15 cellular contexts compared by ENCODE assay signal in genomic region chr14:64409509-64409908, GRCh38. TPM values are rescaled to one million over a fixed set of nuclear protein-coding genes. Genes with fewer than 3 reads are reported as not detected.
DNase-seq lines count a peak whose midpoint lies in the region; ATAC-seq, FAIRE-seq and TF ChIP-seq lines count a peak whose summit lies in the region.
"Had no signal": no experiment of that assay in that cellular context is flagged by ENCODE, and none has a peak within 500 bp of the region (broad histone marks: within the 10 kb centered on the region; RNA-seq: fewer than 3 reads in every experiment).

No MANE protein-coding gene starts in this region.

- peak overlapping the region; percentile 8; the same call in 1 of the 2 replicates for H3K9ac ChIP-seq in GM12878 (ENCODE audit: control insufficient read depth, insufficient read depth, low read length)

- RAD21 ChIA-PET in GM12878 (lab: Charles Lee; ENCODE audit: unreplicated experiment): interaction anchor here (0.9 to 1.5 kb wide), 2 partner anchors 66 to 70 kb away, joined by 3 read pairs; no protein-coding TSS in a partner anchor

- H3K27me3 ChIP-seq in GM12878 (replicated peaks in 1 of 2; ENCODE audit: control insufficient read depth in 2 of 2, insufficient read depth in 2 of 2, low read length in 1 of 2): no peaks in the 10 kb centered on the region
- H3K27me3 ChIP-seq in testis: no peaks in the 10 kb centered on the region
- H3K27me3 ChIP-seq in suprapubic skin: no peaks in the 10 kb centered on the region
- H3K27me3 ChIP-seq: pancreas, upper lobe of left lung had no signal

- H2AFZ ChIP-seq in GM12878 (ENCODE audit: control insufficient read depth, low read depth, low read length): no peak overlapping the region

- peaks cover 39% of the 10 kb centered on the region for H3K4me1 Mint-ChIP-seq in stimulated activated naive CD8-positive, alpha-beta T cell treated with anti-CD3 and anti-CD28 coated beads, Interleukin-15, amount 100 ng/mL, for 72 hours

- no peaks in the 10 kb centered on the region for H3K27me3 Mint-ChIP-seq in stimulated activated naive CD8-positive, alpha-beta T cell treated with anti-CD3 and anti-CD28 coated beads, Interleukin-15, amount 100 ng/mL, for 72 hours

- H3K9me3 ChIP-seq in GM12878 (replicated peaks; ENCODE audit: control insufficient read depth, insufficient read depth, low read length): no peaks in the 10 kb centered on the region
- no peaks in the 10 kb centered on the region for H3K9me3 ChIP-seq in testis
- H3K9me3 ChIP-seq in suprapubic skin: no peaks in the 10 kb centered on the region
- H3K9me3 ChIP-seq: pancreas, upper lobe of left lung had no signal

- H3K79me2 ChIP-seq in GM12878 (ENCODE audit: control insufficient read depth, insufficient read depth, low read length): peaks cover 27% of the 10 kb centered on the region

- H3K4me1 ChIP-seq in GM12878 (ENCODE audit: control insufficient read depth, insufficient read depth, low read length): peaks cover 9% of the 10 kb centered on the region
- H3K4me1 ChIP-seq in testis: no peaks in the 10 kb centered on the region
- H3K4me1 ChIP-seq in suprapubic skin: no peaks in the 10 kb centered on the region
- H3K4me1 ChIP-seq: upper lobe of left lung had no signal

- 23% methylated on average over 5 of the region's 5 CpGs for WGBS in GM12878 (ENCODE audit: insufficient coverage, insufficient replicate concordance, low lambda C conversion rate, missing lambda C conversion rate)
- WGBS in testis, 2 donors: 80 to 93% methylated on average over 5 of the region's 5 CpGs
- 92% methylated on average over 5 of the region's 5 CpGs for WGBS in suprapubic skin

- SMC1A ChIA-PET in GM12878 (lab: Charles Lee; ENCODE audit: uncharacterized antibody, unreplicated experiment): interaction anchor here (0.7 kb wide), 1 partner anchor 60 kb away, joined by 3 read pairs; no protein-coding TSS in a partner anchor

- no peak for DNase-seq in stimulated activated naive CD8-positive, alpha-beta T cell treated with anti-CD3 and anti-CD28 coated beads, Interleukin-15, amount 100 ng/mL, for 72 hours
- no peak for DNase-seq in stimulated activated naive CD8-positive, alpha-beta T cell treated with anti-CD3 and anti-CD28 coated beads, Interleukin-15, Interleukin-2, amounts not matched to agents 100 U/mL and 50 U/mL, for 24 hours
- DNase-seq in GM12878 (ENCODE audit: low read depth, low spot score) (no peak), mucosa of gallbladder (ENCODE audit: low spot score) (no peak), testis (no peak), SKM-1 (lab: John Stamatoyannopoulos, UW; ENCODE audit: unreplicated experiment) (no peak), suprapubic skin (ENCODE audit: low spot score in 2 of 2) (no peak)
- DNase-seq: KBM-7, midbrain, NCI-H146, NCI-H510A, pancreas, upper lobe of left lung had no signal

- in situ Hi-C loops in GM12878 (cut with MboI): no loop called here

- peak overlapping the region; percentile 55 for H3K27ac ChIP-seq in GM12878 (ENCODE audit: control insufficient read depth, insufficient read depth)
- H3K27ac ChIP-seq in testis: no peak overlapping the region
- H3K27ac ChIP-seq in suprapubic skin: no peak overlapping the region
- H3K27ac ChIP-seq: pancreas, upper lobe of left lung had no signal

- peak; percentile 57 for FAIRE-seq in GM12878 (lab: Jason Lieb, UNC)
- FAIRE-seq: pancreas had no signal

- peak overlapping the region; percentile 61 for H3K4me2 ChIP-seq in GM12878 (ENCODE audit: control insufficient read depth, insufficient read depth)

- BruUV-seq in GM12878 (replicated peaks; lab: Mats Ljungman, UMichigan): no TSS peak

- no peak for TF ChIP-seq CTCF in GM12878 (IDR thresholded peaks at IDR 0.05 in 2 of 3, conservative IDR thresholded peaks at IDR 0.05 in 1 of 3; ENCODE audit: control insufficient read depth in 2 of 3, extremely low read depth in 1 of 3, insufficient read depth in 1 of 3, low read depth in 3 of 3, low read length in 3 of 3)
- no peak for TF ChIP-seq CTCF in testis (IDR thresholded peaks at IDR 0.05)
- TF ChIP-seq CTCF in suprapubic skin (IDR thresholded peaks at IDR 0.05): no peak

- CTCF ChIA-PET in GM12878 (lab: Yijun Ruan, JAX): interaction anchor here (1.0 to 1.1 kb wide), 3 partner anchors 15 to 69 kb away, joined by 3 read pairs; no protein-coding TSS in a partner anchor

- peak overlapping the region; percentile 7 to 10 for H3K27ac Mint-ChIP-seq in stimulated activated naive CD8-positive, alpha-beta T cell treated with anti-CD3 and anti-CD28 coated beads, Interleukin-15, amount 100 ng/mL, for 72 hours

- H3K4me3 Mint-ChIP-seq in stimulated activated naive CD8-positive, alpha-beta T cell treated with anti-CD3 and anti-CD28 coated beads, Interleukin-15, amount 100 ng/mL, for 72 hours: no peak overlapping the region

- ATAC-seq in stimulated activated naive CD8-positive, alpha-beta T cell treated with anti-CD3 and anti-CD28 coated beads, Interleukin-15, amount 100 ng/mL, for 72 hours: no peak
- no peak for ATAC-seq in stimulated activated naive CD8-positive, alpha-beta T cell treated with anti-CD3 and anti-CD28 coated beads, Interleukin-15, Interleukin-2, amounts not matched to agents 100 U/mL and 50 U/mL, for 24 hours
- peak; percentile 55 for ATAC-seq in HG02885 (IDR thresholded peaks at IDR 0.05; ENCODE audit: poor library complexity, unreplicated experiment)
- peak; percentile 78 for ATAC-seq in GM12878
- ATAC-seq: activated CD4-positive, CD25-positive, alpha-beta regulatory T cell treated with anti-CD3 and anti-CD28 coated beads, Interleukin-2, amount 50 U/mL, for 24 hours; pancreas had no signal

- POLR2A ChIA-PET in GM12878 (lab: Charles Lee): interaction anchor here (1.7 kb wide), 1 partner anchor 35 kb away, joined by 7 read pairs; no protein-coding TSS in a partner anchor

- no peak for TF ChIP-seq EP300 in GM12878 (IDR thresholded peaks at IDR 0.05; ENCODE audit: borderline replicate concordance in 1 of 2, control insufficient read depth in 1 of 2, low read depth in 2 of 2, low read length in 2 of 2)
- TF ChIP-seq EP300 in suprapubic skin (IDR thresholded peaks at IDR 0.05): no peak

- H3K4me3 ChIP-seq in GM12878: no peak overlapping the region
- no peak overlapping the region for H3K4me3 ChIP-seq in testis
- no peak overlapping the region for H3K4me3 ChIP-seq in suprapubic skin
- H3K4me3 ChIP-seq: pancreas, upper lobe of left lung had no signal

- TF ChIP-seq POLR2A in GM12878 (IDR thresholded peaks at IDR 0.05; ENCODE audit: low read depth, low read length): no peak
- no peak for TF ChIP-seq POLR2A in testis (IDR thresholded peaks at IDR 0.05)
- no peak for TF ChIP-seq POLR2A in suprapubic skin (IDR thresholded peaks at IDR 0.05)

- H3K36me3 ChIP-seq in GM12878 (ENCODE audit: control insufficient read depth in 2 of 2, insufficient read depth in 2 of 2, low read length in 1 of 2): peaks cover 9 to 25% of the 10 kb centered on the region in 2 experiments
- H3K36me3 ChIP-seq in testis (ENCODE audit: low read depth, missing control alignments): no peaks in the 10 kb centered on the region
- peaks cover 29% of the 10 kb centered on the region for H3K36me3 ChIP-seq in suprapubic skin

- no peaks in the 10 kb centered on the region for H4K20me1 ChIP-seq in GM12878 (ENCODE audit: control insufficient read depth, insufficient read depth)

- no peaks in the 10 kb centered on the region for H3K9me3 Mint-ChIP-seq in stimulated activated naive CD8-positive, alpha-beta T cell treated with anti-CD3 and anti-CD28 coated beads, Interleukin-15, amount 100 ng/mL, for 72 hours

- intact Hi-C loops in GM12878 (cut with micrococcal nuclease; ENCODE audit: unreplicated experiment) (no loop called here), testis (cut with DNase I; ENCODE audit: low total_unique reads) (no loop called here)

- TF ChIP-seq RAD21 in GM12878 (IDR thresholded peaks at IDR 0.05; ENCODE audit: insufficient read depth, low read depth, low read length): no peak

RNA-seq across cellular contexts. Expression of gene MTHFD1, which starts 21.4 kb away (rescaled TPM):
- total RNA-seq in GM12878 (2013; cell fraction: nucleolus; rRNA removed): 224 and 245 TPM in 2 replicates
- total RNA-seq in GM12878 (2014; rRNA removed) (153 and 160 TPM in 2 replicates), GM12878 (2014; rRNA removed; fragmentation: Illumina TruSeq; extraction: Trizol) (114 and 123 TPM in 2 replicates), GM12878 (2021) (237 and 261 TPM in 2 replicates), mucosa of gallbladder (40.7 TPM), testis (10 to 100 TPM; 27.4 to 28.8 TPM), suprapubic skin (10 to 100 TPM; 21.5 to 42.0 (median 33.0) TPM)
- polyA plus RNA-seq in GM12878 (2011; ENCODE audit: low read depth): 70.5 TPM
- polyA plus RNA-seq in GM12878 (2011; rRNA removed) (81.9 and 99.3 TPM in 2 replicates), GM12878 (2014; fragmentation: Illumina TruSeq; extraction: Trizol) (210 TPM in 2 replicates), GM12878 (2014; fragmentation: Nextera tagmentation; extraction: Ambion mirVana) (100 to 1,000 TPM; 140 to 177 TPM), GM12878 (2014; rRNA removed) (169 and 181 TPM in 2 replicates), GM12878 (2016; fragmentation: Nextera tagmentation; extraction: Ambion mirVana) (100 to 1,000 TPM; 301 to 310 TPM), testis (ENCODE audit: insufficient read depth, low read depth, low replicate concordance) (22.3 TPM)
- polyA plus RNA-seq in GM12878 (2011; cell fraction: cytosol; rRNA removed): 95.3 and 103 TPM in 2 replicates
- 103 and 135 TPM in 2 replicates for polyA plus RNA-seq in GM12878 (2011; cell fraction: nucleus; rRNA removed)
- polyA plus RNA-seq in GM12878 (2012): 100 and 109 TPM in 2 replicates
- 130 and 154 TPM in 2 replicates for polyA minus RNA-seq in GM12878 (2011; rRNA and poly(A)+ RNA removed)
- polyA minus RNA-seq in GM12878 (2011; cell fraction: cytosol; rRNA and poly(A)+ RNA removed): 96.6 and 126 TPM in 2 replicates
- 71.6 and 111 TPM in 2 replicates for polyA minus RNA-seq in GM12878 (2011; cell fraction: nucleus; rRNA and poly(A)+ RNA removed)

RNA-seq across cellular contexts. Expression of gene AKAP5, which starts 55.8 kb away (rescaled TPM):
- total RNA-seq in GM12878 (2013; cell fraction: nucleolus; rRNA removed): 4.3 and 4.8 TPM in 2 replicates
- 3.8 and 4.4 TPM in 2 replicates for total RNA-seq in GM12878 (2014; rRNA removed)
- total RNA-seq in GM12878 (2014; rRNA removed; fragmentation: Illumina TruSeq; extraction: Trizol): 5.1 TPM in 2 replicates
- total RNA-seq in GM12878 (2021): 3.7 and 4.0 TPM in 2 replicates
- polyA plus RNA-seq in GM12878 (2011; ENCODE audit: low read depth): 1.1 TPM
- 1.6 and 3.1 TPM in 2 replicates for polyA plus RNA-seq in GM12878 (2011; rRNA removed)
- 0.69 TPM in 2 replicates for polyA plus RNA-seq in GM12878 (2011; cell fraction: cytosol; rRNA removed)
- 0.98 and 0.99 TPM in 2 replicates for polyA plus RNA-seq in GM12878 (2011; cell fraction: nucleus; rRNA removed)
- 1.4 and 1.5 TPM in 2 replicates for polyA plus RNA-seq in GM12878 (2012)
- polyA plus RNA-seq in GM12878 (2014; fragmentation: Illumina TruSeq; extraction: Trizol): 3.4 and 3.9 TPM in 2 replicates
- polyA plus RNA-seq in GM12878 (2014; fragmentation: Nextera tagmentation; extraction: Ambion mirVana): 1 to 10 TPM in 1 of 2 experiments, under 1 TPM in 1; 0.45 to 1.5 TPM
- 1.7 and 1.8 TPM in 2 replicates for polyA plus RNA-seq in GM12878 (2014; rRNA removed)
- under 1 TPM; 0.55 to 0.90 TPM for polyA plus RNA-seq in GM12878 (2016; fragmentation: Nextera tagmentation; extraction: Ambion mirVana)
- polyA minus RNA-seq in GM12878 (2011; rRNA and poly(A)+ RNA removed): 1.6 and 2.3 TPM in 2 replicates
- polyA minus RNA-seq in GM12878 (2011; cell fraction: cytosol; rRNA and poly(A)+ RNA removed): 0.80 and 1.4 TPM in 2 replicates
- 2.3 and 3.2 TPM in 2 replicates for polyA minus RNA-seq in GM12878 (2011; cell fraction: nucleus; rRNA and poly(A)+ RNA removed)
- 1.5 TPM for total RNA-seq in mucosa of gallbladder
- total RNA-seq in testis: under 1 TPM; 0.50 to 0.63 TPM
- polyA plus RNA-seq in testis (ENCODE audit: insufficient read depth, low read depth, low replicate concordance): 0.29 TPM
- total RNA-seq in suprapubic skin: under 1 TPM; 0.08 to 0.56 (median 0.34) TPM

Comparison
In these comparisons a context has a peak if more than half of its experiments do, and no peak if none do; other contexts are left out.
1. ATAC-seq: peak in HG02885 (single experiment) and GM12878 (single experiment); none in stimulated activated naive CD8-positive, alpha-beta T cell treated with anti-CD3 and anti-CD28 coated beads, Interleukin-15, amount 100 ng/mL, for 72 hours (single experiment) and stimulated activated naive CD8-positive, alpha-beta T cell treated with anti-CD3 and anti-CD28 coated beads, Interleukin-15, Interleukin-2, amounts not matched to agents 100 U/mL and 50 U/mL, for 24 hours (single experiment).